2 cellular contexts compared by ENCODE assay signal in the genomic region with DNA sequence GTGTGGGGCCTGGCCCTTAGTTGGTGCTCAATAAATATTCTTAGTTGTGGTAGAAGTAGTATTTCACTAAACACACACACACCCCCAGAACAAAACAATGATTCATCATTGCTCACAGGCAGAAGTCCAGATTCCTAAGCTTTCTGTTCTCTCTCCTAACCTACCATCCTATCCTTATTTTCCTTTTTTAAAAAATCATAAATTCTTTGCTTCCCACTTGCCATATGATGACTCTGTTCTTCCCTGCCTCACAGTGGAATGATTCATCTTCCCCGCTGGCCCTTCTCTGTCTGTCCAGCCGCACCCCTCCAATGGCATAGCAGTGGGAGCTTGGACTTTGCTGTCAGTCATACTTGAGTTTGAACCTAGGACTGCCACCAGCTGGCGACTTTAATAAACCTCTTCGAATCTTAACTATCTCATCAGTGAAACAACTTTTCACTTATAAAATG.
A peak's percentile ranks its signal among the peaks of the same experiment; 100 is the strongest.
TF ChIP-seq lines count a peak whose summit lies in the region.

No MANE protein-coding gene starts in this region.

TF ChIP-seq in IMR-90, 13 proteins besides CTCF, POLR2A, EP300 and RAD21:
- TF ChIP-seq RFX5 (IDR thresholded peaks at IDR 0.05; ENCODE audit: low read depth, low read length), result no peak
- TF ChIP-seq CEBPB (IDR thresholded peaks at IDR 0.05; ENCODE audit: low read depth, low read length), result no peak
- TF ChIP-seq BHLHE40 (IDR thresholded peaks at IDR 0.05; ENCODE audit: low read depth, low read length), result 0 out of 2 replicates have a peak, but pooled peaks have one; percentile 8
- TF ChIP-seq, protein P1, sequence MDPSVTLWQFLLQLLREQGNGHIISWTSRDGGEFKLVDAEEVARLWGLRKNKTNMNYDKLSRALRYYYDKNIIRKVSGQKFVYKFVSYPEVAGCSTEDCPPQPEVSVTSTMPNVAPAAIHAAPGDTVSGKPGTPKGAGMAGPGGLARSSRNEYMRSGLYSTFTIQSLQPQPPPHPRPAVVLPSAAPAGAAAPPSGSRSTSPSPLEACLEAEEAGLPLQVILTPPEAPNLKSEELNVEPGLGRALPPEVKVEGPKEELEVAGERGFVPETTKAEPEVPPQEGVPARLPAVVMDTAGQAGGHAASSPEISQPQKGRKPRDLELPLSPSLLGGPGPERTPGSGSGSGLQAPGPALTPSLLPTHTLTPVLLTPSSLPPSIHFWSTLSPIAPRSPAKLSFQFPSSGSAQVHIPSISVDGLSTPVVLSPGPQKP (IDR thresholded peaks at IDR 0.05; ENCODE audit: borderline replicate concordance, low read depth, low read length), result no peak
- peak; percentile 68 for TF ChIP-seq FOS (IDR thresholded peaks at IDR 0.05; ENCODE audit: low read depth, low read length)

TF ChIP-seq in K562, 482 proteins besides CTCF, POLR2A, EP300 and RAD21:
- TF ChIP-seq, protein P2, sequence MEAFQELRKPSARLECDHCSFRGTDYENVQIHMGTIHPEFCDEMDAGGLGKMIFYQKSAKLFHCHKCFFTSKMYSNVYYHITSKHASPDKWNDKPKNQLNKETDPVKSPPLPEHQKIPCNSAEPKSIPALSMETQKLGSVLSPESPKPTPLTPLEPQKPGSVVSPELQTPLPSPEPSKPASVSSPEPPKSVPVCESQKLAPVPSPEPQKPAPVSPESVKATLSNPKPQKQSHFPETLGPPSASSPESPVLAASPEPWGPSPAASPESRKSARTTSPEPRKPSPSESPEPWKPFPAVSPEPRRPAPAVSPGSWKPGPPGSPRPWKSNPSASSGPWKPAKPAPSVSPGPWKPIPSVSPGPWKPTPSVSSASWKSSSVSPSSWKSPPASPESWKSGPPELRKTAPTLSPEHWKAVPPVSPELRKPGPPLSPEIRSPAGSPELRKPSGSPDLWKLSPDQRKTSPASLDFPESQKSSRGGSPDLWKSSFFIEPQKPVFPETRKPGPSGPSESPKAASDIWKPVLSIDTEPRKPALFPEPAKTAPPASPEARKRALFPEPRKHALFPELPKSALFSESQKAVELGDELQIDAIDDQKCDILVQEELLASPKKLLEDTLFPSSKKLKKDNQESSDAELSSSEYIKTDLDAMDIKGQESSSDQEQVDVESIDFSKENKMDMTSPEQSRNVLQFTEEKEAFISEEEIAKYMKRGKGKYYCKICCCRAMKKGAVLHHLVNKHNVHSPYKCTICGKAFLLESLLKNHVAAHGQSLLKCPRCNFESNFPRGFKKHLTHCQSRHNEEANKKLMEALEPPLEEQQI (IDR thresholded peaks at IDR 0.05), result no peak
- TF ChIP-seq FOSL1 (tag; conservative IDR thresholded peaks at IDR 0.05) (peak; percentile 59), DPF2 (IDR thresholded peaks at IDR 0.05) (no peak), ZNF121 (CRISPR knock-in tag; conservative IDR thresholded peaks at IDR 0.05) (no peak), ZNF766 (CRISPR knock-in tag; conservative IDR thresholded peaks at IDR 0.05) (peak; percentile 64), TRIM28 (IDR thresholded peaks at IDR 0.05) (no peak), TEAD4 (IDR thresholded peaks at IDR 0.05; ENCODE audit: low read length) (no peak), TEAD4 (CRISPR knock-in tag; IDR thresholded peaks at IDR 0.05; ENCODE audit: borderline replicate concordance) (no peak), DACH1 (IDR thresholded peaks at IDR 0.05; ENCODE audit: partially characterized antibody) (no peak), ZNF165 (CRISPR knock-in tag; IDR thresholded peaks at IDR 0.05; ENCODE audit: borderline replicate concordance) (no peak)
- TF ChIP-seq, protein P3, sequence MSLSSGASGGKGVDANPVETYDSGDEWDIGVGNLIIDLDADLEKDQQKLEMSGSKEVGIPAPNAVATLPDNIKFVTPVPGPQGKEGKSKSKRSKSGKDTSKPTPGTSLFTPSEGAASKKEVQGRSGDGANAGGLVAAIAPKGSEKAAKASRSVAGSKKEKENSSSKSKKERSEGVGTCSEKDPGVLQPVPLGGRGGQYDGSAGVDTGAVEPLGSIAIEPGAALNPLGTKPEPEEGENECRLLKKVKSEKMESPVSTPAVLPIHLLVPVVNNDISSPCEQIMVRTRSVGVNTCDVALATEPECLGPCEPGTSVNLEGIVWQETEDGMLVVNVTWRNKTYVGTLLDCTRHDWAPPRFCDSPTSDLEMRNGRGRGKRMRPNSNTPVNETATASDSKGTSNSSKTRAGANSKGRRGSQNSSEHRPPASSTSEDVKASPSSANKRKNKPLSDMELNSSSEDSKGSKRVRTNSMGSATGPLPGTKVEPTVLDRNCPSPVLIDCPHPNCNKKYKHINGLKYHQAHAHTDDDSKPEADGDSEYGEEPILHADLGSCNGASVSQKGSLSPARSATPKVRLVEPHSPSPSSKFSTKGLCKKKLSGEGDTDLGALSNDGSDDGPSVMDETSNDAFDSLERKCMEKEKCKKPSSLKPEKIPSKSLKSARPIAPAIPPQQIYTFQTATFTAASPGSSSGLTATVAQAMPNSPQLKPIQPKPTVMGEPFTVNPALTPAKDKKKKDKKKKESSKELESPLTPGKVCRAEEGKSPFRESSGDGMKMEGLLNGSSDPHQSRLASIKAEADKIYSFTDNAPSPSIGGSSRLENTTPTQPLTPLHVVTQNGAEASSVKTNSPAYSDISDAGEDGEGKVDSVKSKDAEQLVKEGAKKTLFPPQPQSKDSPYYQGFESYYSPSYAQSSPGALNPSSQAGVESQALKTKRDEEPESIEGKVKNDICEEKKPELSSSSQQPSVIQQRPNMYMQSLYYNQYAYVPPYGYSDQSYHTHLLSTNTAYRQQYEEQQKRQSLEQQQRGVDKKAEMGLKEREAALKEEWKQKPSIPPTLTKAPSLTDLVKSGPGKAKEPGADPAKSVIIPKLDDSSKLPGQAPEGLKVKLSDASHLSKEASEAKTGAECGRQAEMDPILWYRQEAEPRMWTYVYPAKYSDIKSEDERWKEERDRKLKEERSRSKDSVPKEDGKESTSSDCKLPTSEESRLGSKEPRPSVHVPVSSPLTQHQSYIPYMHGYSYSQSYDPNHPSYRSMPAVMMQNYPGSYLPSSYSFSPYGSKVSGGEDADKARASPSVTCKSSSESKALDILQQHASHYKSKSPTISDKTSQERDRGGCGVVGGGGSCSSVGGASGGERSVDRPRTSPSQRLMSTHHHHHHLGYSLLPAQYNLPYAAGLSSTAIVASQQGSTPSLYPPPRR (CRISPR knock-in tag; IDR thresholded peaks at IDR 0.05; ENCODE audit: borderline replicate concordance), result no peak
- TF ChIP-seq, protein P4, sequence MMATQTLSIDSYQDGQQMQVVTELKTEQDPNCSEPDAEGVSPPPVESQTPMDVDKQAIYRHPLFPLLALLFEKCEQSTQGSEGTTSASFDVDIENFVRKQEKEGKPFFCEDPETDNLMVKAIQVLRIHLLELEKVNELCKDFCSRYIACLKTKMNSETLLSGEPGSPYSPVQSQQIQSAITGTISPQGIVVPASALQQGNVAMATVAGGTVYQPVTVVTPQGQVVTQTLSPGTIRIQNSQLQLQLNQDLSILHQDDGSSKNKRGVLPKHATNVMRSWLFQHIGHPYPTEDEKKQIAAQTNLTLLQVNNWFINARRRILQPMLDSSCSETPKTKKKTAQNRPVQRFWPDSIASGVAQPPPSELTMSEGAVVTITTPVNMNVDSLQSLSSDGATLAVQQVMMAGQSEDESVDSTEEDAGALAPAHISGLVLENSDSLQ (IDR thresholded peaks at IDR 0.05), result peak; percentile 83
- TF ChIP-seq, protein P5, sequence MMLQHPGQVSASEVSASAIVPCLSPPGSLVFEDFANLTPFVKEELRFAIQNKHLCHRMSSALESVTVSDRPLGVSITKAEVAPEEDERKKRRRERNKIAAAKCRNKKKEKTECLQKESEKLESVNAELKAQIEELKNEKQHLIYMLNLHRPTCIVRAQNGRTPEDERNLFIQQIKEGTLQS (IDR thresholded peaks at IDR 0.05), result peak; percentile 33; the same call in 1 of the 2 replicates
- TF ChIP-seq, protein P5 (CRISPR knock-in tag; conservative IDR thresholded peaks at IDR 0.05), result no peak
- TF ChIP-seq, protein P6, sequence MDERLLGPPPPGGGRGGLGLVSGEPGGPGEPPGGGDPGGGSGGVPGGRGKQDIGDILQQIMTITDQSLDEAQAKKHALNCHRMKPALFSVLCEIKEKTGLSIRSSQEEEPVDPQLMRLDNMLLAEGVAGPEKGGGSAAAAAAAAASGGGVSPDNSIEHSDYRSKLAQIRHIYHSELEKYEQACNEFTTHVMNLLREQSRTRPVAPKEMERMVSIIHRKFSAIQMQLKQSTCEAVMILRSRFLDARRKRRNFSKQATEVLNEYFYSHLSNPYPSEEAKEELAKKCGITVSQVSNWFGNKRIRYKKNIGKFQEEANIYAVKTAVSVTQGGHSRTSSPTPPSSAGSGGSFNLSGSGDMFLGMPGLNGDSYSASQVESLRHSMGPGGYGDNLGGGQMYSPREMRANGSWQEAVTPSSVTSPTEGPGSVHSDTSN (CRISPR knock-in tag; IDR thresholded peaks at IDR 0.05; ENCODE audit: low read depth), result no peak
- TF ChIP-seq, protein P6 (tag; conservative IDR thresholded peaks at IDR 0.05; ENCODE audit: low read depth), result peak; percentile 47; the same call in 1 of the 2 replicates
TF ChIP-seq in K562: peak in this region for 5.
